Comparison of ENCODE assay signal across 2 cellular contexts in genomic region chr7:128235469-128235868, GRCh38.
TF ChIP-seq lines count a peak whose summit lies in the region.

No MANE protein-coding gene starts in this region.

TF ChIP-seq in IMR-90, 13 proteins besides CTCF, POLR2A, EP300 and RAD21:
- TF ChIP-seq SMC3 (IDR thresholded peaks at IDR 0.05; ENCODE audit: low read depth, low read length) (no peak), RCOR1 (IDR thresholded peaks at IDR 0.05; ENCODE audit: insufficient replicate concordance, low read length) (no peak), BHLHE40 (IDR thresholded peaks at IDR 0.05; ENCODE audit: low read depth, low read length) (no peak), CHD1 (IDR thresholded peaks at IDR 0.05; ENCODE audit: low read depth, low read length) (no peak), FOS (IDR thresholded peaks at IDR 0.05; ENCODE audit: low read depth, low read length) (no peak), CEBPB (IDR thresholded peaks at IDR 0.05; ENCODE audit: low read depth, low read length) (no peak), USF2 (IDR thresholded peaks at IDR 0.05; ENCODE audit: low read depth, low read length) (no peak), NFE2L2 (IDR thresholded peaks at IDR 0.05; ENCODE audit: low read depth, low read length) (no peak), ELK1 (IDR thresholded peaks at IDR 0.05; ENCODE audit: borderline replicate concordance, low read depth, low read length) (no peak), MAFK (IDR thresholded peaks at IDR 0.05; ENCODE audit: low read depth, low read length) (no peak), RFX5 (IDR thresholded peaks at IDR 0.05; ENCODE audit: low read depth, low read length) (no peak)
TF ChIP-seq in IMR-90: peak in this region for 0.

TF ChIP-seq in K562, 482 proteins besides CTCF, POLR2A, EP300 and RAD21:
- no peak for TF ChIP-seq CREBBP (IDR thresholded peaks at IDR 0.05; ENCODE audit: low read depth, low read length)
- no peak for TF ChIP-seq ZBTB33 (CRISPR knock-in tag; IDR thresholded peaks at IDR 0.05)
- TF ChIP-seq ZNF311 (CRISPR knock-in tag; IDR thresholded peaks at IDR 0.05): no peak
- no peak for TF ChIP-seq NFATC3 (IDR thresholded peaks at IDR 0.05)
- 0 out of 2 replicates have a peak, but pooled peaks have one; percentile 24 for TF ChIP-seq NR4A1 (CRISPR knock-in tag; IDR thresholded peaks at IDR 0.05)
- no peak for TF ChIP-seq NR4A1 (tag; IDR thresholded peaks at IDR 0.05)
